ENCODE assay signal across 24 cellular contexts in the genomic region with DNA sequence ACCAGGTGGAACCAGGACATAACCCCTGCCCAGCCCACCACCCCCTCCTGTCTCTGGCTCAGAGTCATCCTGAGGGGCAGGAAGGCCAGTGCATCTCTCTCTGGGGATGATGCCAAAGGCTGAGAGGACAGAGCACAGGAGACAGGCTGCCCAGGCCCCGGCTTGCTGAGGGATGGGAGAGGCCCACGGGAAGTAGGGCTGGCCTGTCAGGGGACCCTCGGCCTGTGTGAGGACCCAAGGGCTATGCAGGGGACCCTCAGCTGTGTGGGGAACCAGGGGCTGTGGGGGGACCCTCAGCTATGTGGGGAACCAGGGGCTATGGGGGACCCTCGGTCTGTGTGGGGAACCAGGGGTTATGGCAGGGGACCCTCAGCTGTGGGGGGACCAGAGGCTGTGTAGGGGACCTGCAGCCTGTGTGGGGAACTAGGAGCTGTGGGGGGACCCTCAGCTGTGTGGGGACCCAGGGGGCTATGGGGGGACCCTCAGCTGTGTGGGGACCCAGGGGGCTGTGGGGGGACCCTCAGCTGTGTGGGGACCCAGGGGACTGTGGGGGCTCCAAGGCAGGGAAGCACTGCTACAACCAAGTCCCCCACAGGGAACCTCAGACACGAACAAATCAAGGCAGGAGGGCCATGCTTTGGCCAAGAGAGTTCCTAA. TPM values are rescaled to one million over a fixed set of nuclear protein-coding genes. Genes with fewer than 3 reads are reported as not detected.
"Had no signal": no experiment of that assay in that cellular context is flagged by ENCODE, and none has a peak within 500 bp of the region (broad histone marks: within the 10 kb centered on the region; RNA-seq: fewer than 3 reads in every experiment).

No MANE protein-coding gene starts in this region.

- H3K4me2 ChIP-seq: neural progenitor cell had no signal

- H3K36me3 ChIP-seq: ascending aorta, brain microvascular endothelial cell, esophagus muscularis mucosa, lower lobe of right lung, neural progenitor cell, prostate gland had no signal

- H3K9me3 Mint-ChIP-seq: activated CD4-positive, alpha-beta memory T cell treated with anti-CD3 and anti-CD28 coated beads, Interleukin-2, amount 10 ng/mL, durations not matched to agents 7 days and 5 days; activated CD4-positive, alpha-beta T cell treated with anti-CD3 and anti-CD28 coated beads, Interleukin-2, amount 10 ng/mL, durations not matched to agents 24 days and 14 days; activated T-cell treated with anti-CD3 and anti-CD28 coated beads, Interleukin-2, amount 50 U/mL, for 72 hours; effector memory CD8-positive, alpha-beta T cell; mesothelial cell of epicardium; naive thymus-derived CD8-positive, alpha-beta T cell; neural progenitor cell had no signal

- H3K4me1 Mint-ChIP-seq: activated CD4-positive, alpha-beta memory T cell treated with anti-CD3 and anti-CD28 coated beads, Interleukin-2, amount 10 ng/mL, durations not matched to agents 7 days and 5 days; activated CD4-positive, alpha-beta T cell treated with anti-CD3 and anti-CD28 coated beads, Interleukin-2, amount 10 ng/mL, durations not matched to agents 24 days and 14 days; mesothelial cell of epicardium had no signal

- ATAC-seq: activated CD4-positive, CD25-positive, alpha-beta regulatory T cell treated with anti-CD3 and anti-CD28 coated beads, Interleukin-2, amount 50 U/mL, for 24 hours; activated T-cell treated with anti-CD3 and anti-CD28 coated beads, Interleukin-2, amount 50 U/mL, for 72 hours; effector memory CD8-positive, alpha-beta T cell; heart left ventricle; naive thymus-derived CD8-positive, alpha-beta T cell; SK-N-SH treated with all-trans-retinoic acid at 6 μM for 48 hours had no signal

- H3K9me3 ChIP-seq: ascending aorta, esophagus muscularis mucosa, heart left ventricle, lower lobe of right lung, prostate gland, testis had no signal

- DNase-seq: activated CD4-positive, alpha-beta memory T cell treated with anti-CD3 and anti-CD28 coated beads, Interleukin-2, amount 10 ng/mL, durations not matched to agents 7 days and 5 days; activated CD4-positive, alpha-beta T cell treated with anti-CD3 and anti-CD28 coated beads, Interleukin-2, amount 10 ng/mL, durations not matched to agents 24 days and 14 days; activated gamma-delta T cell; activated naive CD4-positive, alpha-beta T cell treated with anti-CD3 and anti-CD28 coated beads, Interleukin-2, amount 50 U/mL, for 16 hours; activated T-cell treated with anti-CD3 and anti-CD28 coated beads, Interleukin-2, amount 50 U/mL, for 72 hours; brain microvascular endothelial cell; central memory CD4-positive, alpha-beta T cell; effector memory CD8-positive, alpha-beta T cell; lower lobe of right lung; naive thymus-derived CD8-positive, alpha-beta T cell; stimulated activated CD4-positive, alpha-beta T cell treated with anti-CD3 and anti-CD28 coated beads, Interleukin-1b, Interleukin-23, amount 100 ng/mL, for 48 hours; testis; trophoblast cell had no signal

- H3K4me1 ChIP-seq: ascending aorta, lower lobe of right lung, neural progenitor cell, prostate gland, testis had no signal

- H3K4me3 ChIP-seq: ascending aorta, dorsolateral prefrontal cortex, esophagus muscularis mucosa, heart left ventricle, lower lobe of right lung, neural progenitor cell, prostate gland, testis had no signal

- H3K27ac ChIP-seq: ascending aorta, brain microvascular endothelial cell, dorsolateral prefrontal cortex, esophagus muscularis mucosa, heart left ventricle, lower lobe of right lung, neural progenitor cell, prostate gland, testis, VCaP had no signal

- H3K27me3 Mint-ChIP-seq: activated CD4-positive, alpha-beta memory T cell treated with anti-CD3 and anti-CD28 coated beads, Interleukin-2, amount 10 ng/mL, durations not matched to agents 7 days and 5 days; activated CD4-positive, alpha-beta T cell treated with anti-CD3 and anti-CD28 coated beads, Interleukin-2, amount 10 ng/mL, durations not matched to agents 24 days and 14 days had no signal

- H3K9ac ChIP-seq: neural progenitor cell had no signal

- H3K27ac Mint-ChIP-seq: activated CD4-positive, alpha-beta memory T cell treated with anti-CD3 and anti-CD28 coated beads, Interleukin-2, amount 10 ng/mL, durations not matched to agents 7 days and 5 days; activated CD4-positive, alpha-beta T cell treated with anti-CD3 and anti-CD28 coated beads, Interleukin-2, amount 10 ng/mL, durations not matched to agents 24 days and 14 days; activated T-cell treated with anti-CD3 and anti-CD28 coated beads, Interleukin-2, amount 50 U/mL, for 72 hours; effector memory CD8-positive, alpha-beta T cell; mesothelial cell of epicardium; naive thymus-derived CD8-positive, alpha-beta T cell had no signal

- H3K4me3 Mint-ChIP-seq: activated CD4-positive, alpha-beta memory T cell treated with anti-CD3 and anti-CD28 coated beads, Interleukin-2, amount 10 ng/mL, durations not matched to agents 7 days and 5 days; activated CD4-positive, alpha-beta T cell treated with anti-CD3 and anti-CD28 coated beads, Interleukin-2, amount 10 ng/mL, durations not matched to agents 24 days and 14 days; activated T-cell treated with anti-CD3 and anti-CD28 coated beads, Interleukin-2, amount 50 U/mL, for 72 hours; effector memory CD8-positive, alpha-beta T cell; mesothelial cell of epicardium; naive thymus-derived CD8-positive, alpha-beta T cell; neural progenitor cell had no signal

- H3K27me3 ChIP-seq: ascending aorta, brain microvascular endothelial cell, heart left ventricle, neural progenitor cell, testis had no signal

- H3K36me3 Mint-ChIP-seq: mesothelial cell of epicardium; naive thymus-derived CD8-positive, alpha-beta T cell; neural progenitor cell had no signal

RNA-seq across cellular contexts. Expression of a gene that starts 27.7 kb away (rescaled TPM):
- total RNA-seq: activated CD4-positive, alpha-beta memory T cell treated with anti-CD3 and anti-CD28 coated beads, Interleukin-2, amount 10 ng/mL, durations not matched to agents 7 days and 5 days; activated CD4-positive, alpha-beta T cell treated with anti-CD3 and anti-CD28 coated beads, Interleukin-2, amount 10 ng/mL, durations not matched to agents 24 days and 14 days; activated T-cell treated with anti-CD3 and anti-CD28 coated beads, Interleukin-2, amount 50 U/mL, for 72 hours; naive thymus-derived CD8-positive, alpha-beta T cell; T-helper 2 cell treated with Interferon-gamma antibody and Interleukin-4, amounts not matched to agents 100 ng/mL and 5 ng/mL, for 36 hours had no signal
- polyA plus RNA-seq: naive thymus-derived CD8-positive, alpha-beta T cell had no signal
